23 cellular contexts compared by ENCODE assay signal in the genomic region with DNA sequence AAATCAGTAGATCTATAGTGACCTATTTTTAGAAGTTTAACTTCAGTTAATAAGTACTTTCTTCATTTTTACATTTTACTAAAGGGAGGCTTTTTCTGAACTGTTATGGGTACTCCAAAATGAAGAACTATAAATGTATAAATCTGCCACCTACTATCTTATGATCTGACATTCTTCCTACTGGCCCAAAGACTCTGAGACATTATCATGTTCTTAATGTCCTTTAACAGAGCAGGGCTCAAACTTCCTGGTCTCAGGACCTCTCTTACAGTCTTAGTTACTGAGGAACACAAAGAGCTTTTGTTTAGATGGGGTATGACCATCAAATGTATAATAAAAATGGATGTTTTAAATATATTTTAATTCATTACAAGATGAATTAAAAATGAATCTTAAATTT.
"Had no signal": no experiment of that assay in that cellular context is flagged by ENCODE, and none has a peak within 500 bp of the region (broad histone marks: within the 10 kb centered on the region; RNA-seq: fewer than 3 reads in every experiment).

No MANE protein-coding gene starts in this region.

- DNase-seq: dermis blood vessel endothelial cell; esophagus squamous epithelium; foreskin fibroblast; head of caudate nucleus; kidney glomerular epithelial cell; mammary epithelial cell; mucosa of descending colon; naive thymus-derived CD8-positive, alpha-beta T cell; nucleus accumbens; ovary; sigmoid colon; stimulated activated CD4-positive, alpha-beta T cell treated with anti-CD3 and anti-CD28 coated beads, Interleukin-2, amount 100 ng/mL, for 24 hours; stimulated activated CD4-positive, alpha-beta T cell treated with anti-CD3 and anti-CD28 coated beads, Interleukin-4, amount 100 ng/mL, for 4 hours; stimulated activated naive B cell treated with anti-CD40 and anti-IgM and Interleukin-4, amounts not matched to agents 10 μg/mL and 1 μg/mL and 100 μg/mL, for 72 hours; stimulated activated naive CD8-positive, alpha-beta T cell treated with anti-CD3 and anti-CD28 coated beads, Interleukin-15, amount 100 ng/mL, for 72 hours; testis; upper lobe of right lung had no signal

- H3K4me3 Mint-ChIP-seq: neural progenitor cell; stimulated activated naive B cell treated with anti-CD40 and anti-IgM and Interleukin-4, amounts not matched to agents 10 μg/mL and 1 μg/mL and 100 μg/mL, for 72 hours; stimulated activated naive CD8-positive, alpha-beta T cell treated with anti-CD3 and anti-CD28 coated beads, Interleukin-15, amount 100 ng/mL, for 72 hours had no signal

- H3K9me3 ChIP-seq: esophagus squamous epithelium, mucosa of descending colon, ovary, right atrium auricular region, sigmoid colon, testis, tibial nerve, upper lobe of right lung, vagina had no signal

- H3K36me3 ChIP-seq: ovary, right atrium auricular region, sigmoid colon, tibial nerve, upper lobe of right lung, vagina had no signal

- H3K27me3 ChIP-seq: esophagus squamous epithelium, hepatocyte, neural progenitor cell, ovary, right atrium auricular region, sigmoid colon, testis, tibial nerve, upper lobe of right lung, vagina had no signal

- H3K9me3 Mint-ChIP-seq: naive thymus-derived CD8-positive, alpha-beta T cell; stimulated activated naive B cell treated with anti-CD40 and anti-IgM and Interleukin-4, amounts not matched to agents 10 μg/mL and 1 μg/mL and 100 μg/mL, for 72 hours; stimulated activated naive CD8-positive, alpha-beta T cell treated with anti-CD3 and anti-CD28 coated beads, Interleukin-15, amount 100 ng/mL, for 72 hours had no signal

- H3K27me3 Mint-ChIP-seq: naive thymus-derived CD8-positive, alpha-beta T cell; stimulated activated naive B cell treated with anti-CD40 and anti-IgM and Interleukin-4, amounts not matched to agents 10 μg/mL and 1 μg/mL and 100 μg/mL, for 72 hours; stimulated activated naive CD8-positive, alpha-beta T cell treated with anti-CD3 and anti-CD28 coated beads, Interleukin-15, amount 100 ng/mL, for 72 hours had no signal

- H3K4me3 ChIP-seq: esophagus squamous epithelium, hepatocyte, mucosa of descending colon, neural progenitor cell, ovary, right atrium auricular region, sigmoid colon, skin epidermis, testis, tibial nerve, upper lobe of right lung, vagina had no signal

- H3K9ac ChIP-seq: neural progenitor cell had no signal

- H3K27ac Mint-ChIP-seq: neural progenitor cell; stimulated activated naive B cell treated with anti-CD40 and anti-IgM and Interleukin-4, amounts not matched to agents 10 μg/mL and 1 μg/mL and 100 μg/mL, for 72 hours had no signal

- ATAC-seq: mucosa of descending colon; naive thymus-derived CD8-positive, alpha-beta T cell; stimulated activated naive B cell treated with anti-CD40 and anti-IgM and Interleukin-4, amounts not matched to agents 10 μg/mL and 1 μg/mL and 100 μg/mL, for 72 hours; stimulated activated naive CD8-positive, alpha-beta T cell treated with anti-CD3 and anti-CD28 coated beads, Interleukin-15, amount 100 ng/mL, for 72 hours; upper lobe of right lung had no signal

- H3K27ac ChIP-seq: esophagus squamous epithelium, hepatocyte, neural progenitor cell, ovary, right atrium auricular region, sigmoid colon, skin epidermis, testis, tibial nerve, upper lobe of right lung, vagina had no signal

- H2AFZ ChIP-seq: hepatocyte, neural progenitor cell had no signal

- H3K4me2 ChIP-seq: hepatocyte, neural progenitor cell had no signal

- H3K4me1 ChIP-seq: neural progenitor cell, testis had no signal
